ENCODE assay signal across 15 cellular contexts in genomic region chr6:56671160-56671559, GRCh38. TPM values are rescaled to one million over a fixed set of nuclear protein-coding genes. Genes with fewer than 3 reads are reported as not detected.
DNase-seq lines count a peak whose midpoint lies in the region; ATAC-seq, FAIRE-seq and TF ChIP-seq lines count a peak whose summit lies in the region.
"Had no signal": no experiment of that assay in that cellular context is flagged by ENCODE, and none has a peak within 500 bp of the region (broad histone marks: within the 10 kb centered on the region; RNA-seq: fewer than 3 reads in every experiment).

No MANE protein-coding gene starts in this region.

- DNase-seq in GM18507 (ENCODE audit: extremely low spot score, insufficient read length, low read depth) (no peak), PC-3 (peak; percentile 50), epithelial cell of prostate (ENCODE audit: low read depth, low spot score) (no peak), small intestine (peak; percentile 21), kidney glomerular epithelial cell (lab: John Stamatoyannopoulos, UW) (no peak)
- no peak for DNase-seq in stimulated activated naive CD8-positive, alpha-beta T cell treated with anti-CD3 and anti-CD28 coated beads, Interleukin-15, Interleukin-2, amounts not matched to agents 100 U/mL and 50 U/mL, for 24 hours
- DNase-seq: activated T-cell treated with anti-CD3 and anti-CD28 coated beads, Interleukin-2, amount 50 U/mL, for 1 hour; IMR-90; mesenchymal stem cell; NCI-H1930 had no signal

- H3K4me1 ChIP-seq in PC-3 (ENCODE audit: insufficient read depth, low read length): peaks cover 21% of the 10 kb centered on the region
- peaks cover 0 to 3% of the 10 kb centered on the region in 2 donors for H3K4me1 ChIP-seq in small intestine (ENCODE audit: control insufficient read depth in 2 of 2, insufficient read depth in 1 of 2, low read depth in 1 of 2, low read length in 1 of 2)
- H3K4me1 ChIP-seq: parathyroid adenoma had no signal

- H3F3A ChIP-seq in PC-3 (ENCODE audit: low read length, unreplicated experiment): no peaks in the 10 kb centered on the region

- WGBS in small intestine, 3 donors: 5 to 56% (median 29%) methylated on average over 1 of the region's 1 CpG

- POLR2A ChIA-PET in PC-3 (lab: Charles Lee; ENCODE audit: unreplicated experiment): no interaction called here

- no peak overlapping the region for H3K4me2 ChIP-seq in PC-3 (ENCODE audit: low read length)

- FAIRE-seq in GM18507 (lab: Jason Lieb, UNC) (peak; percentile 12), small intestine (lab: Jason Lieb, UNC) (no peak)

- no peaks in the 10 kb centered on the region; the same call in 1 of the 2 replicates for H3K79me2 ChIP-seq in PC-3 (ENCODE audit: low read length)

- H2AFZ ChIP-seq in PC-3 (ENCODE audit: low read length): no peak overlapping the region
- H2AFZ ChIP-seq: parathyroid adenoma had no signal

- no peaks in the 10 kb centered on the region for H3K9me3 ChIP-seq in PC-3 (ENCODE audit: low read length)
- H3K9me3 ChIP-seq in small intestine (ENCODE audit: control insufficient read depth, low read depth): no peaks in the 10 kb centered on the region

- H3K4me3 ChIP-seq in PC-3 (ENCODE audit: low read length): no peak overlapping the region
- no peak overlapping the region for H3K4me3 ChIP-seq in small intestine (ENCODE audit: low read depth in 1 of 2, low read length in 2 of 2)

- CTCF ChIA-PET in PC-3 (lab: Charles Lee): interaction anchor here (1.0 kb wide), 1 partner anchor 33 kb away, joined by 3 read pairs; no protein-coding TSS in a partner anchor

- intact Hi-C loops in PC-3 (cut with micrococcal nuclease): loop anchor here (1.0 kb wide), 2 partner anchors 28 kb away; no protein-coding TSS in a partner anchor

- TF ChIP-seq CTCF in PC-3 (conservative IDR thresholded peaks at IDR 0.05; ENCODE audit: low read depth, low read length): peak; percentile 60

- H3K27ac ChIP-seq in PC-3 (ENCODE audit: low read length) (no peak overlapping the region), epithelial cell of prostate (peak overlapping the region; percentile 33), small intestine (ENCODE audit: low read depth in 1 of 2, low read length in 1 of 2) (no peak overlapping the region)
- H3K27ac ChIP-seq: parathyroid adenoma had no signal

- H3K36me3 ChIP-seq in PC-3 (ENCODE audit: low read depth, low read length) (no peaks in the 10 kb centered on the region), small intestine (ENCODE audit: control insufficient read depth in 2 of 2, insufficient read depth in 2 of 2, low read length in 2 of 2) (peaks cover 0 to 4% of the 10 kb centered on the region in 2 donors)

- H3K27me3 ChIP-seq in PC-3 (ENCODE audit: low read length) (no peaks in the 10 kb centered on the region), small intestine (ENCODE audit: control insufficient read depth in 2 of 2, insufficient read depth in 2 of 2, low read length in 2 of 2) (no peaks in the 10 kb centered on the region)

- ATAC-seq in PC-3: peak; percentile 68; the same call in 1 of the 2 replicates
- no peak for ATAC-seq in GM18867 (IDR thresholded peaks at IDR 0.05; ENCODE audit: unreplicated experiment)
- no peak for ATAC-seq in HG03095 (IDR thresholded peaks at IDR 0.05; ENCODE audit: unreplicated experiment)
- no peak for ATAC-seq in stimulated activated naive CD8-positive, alpha-beta T cell treated with anti-CD3 and anti-CD28 coated beads, Interleukin-15, Interleukin-2, amounts not matched to agents 100 U/mL and 50 U/mL, for 24 hours
- ATAC-seq: activated CD4-positive, CD25-positive, alpha-beta regulatory T cell treated with anti-CD3 and anti-CD28 coated beads, Interleukin-2, amount 50 U/mL, for 24 hours; stimulated activated effector memory CD8-positive, alpha-beta T cell treated with anti-CD3 and anti-CD28 coated beads, Interleukin-12 subunit alpha, Interleukin-12 subunit beta, amount 100 ng/mL, for 72 hours had no signal

- H4K20me1 ChIP-seq in PC-3 (ENCODE audit: low read length): no peaks in the 10 kb centered on the region

- no TSS peak for BruUV-seq in PC-3 (replicated peaks; lab: Mats Ljungman, UMichigan)

- H3K9ac ChIP-seq in PC-3 (ENCODE audit: low read length): no peak overlapping the region
- H3K9ac ChIP-seq: parathyroid adenoma had no signal

- no peaks in the 10 kb centered on the region for H3K9me2 ChIP-seq in PC-3 (replicated peaks; ENCODE audit: low read length)

RNA-seq across cellular contexts. Expression of gene DST, which starts 28.5 kb away (rescaled TPM):
- 81.5 and 90.8 TPM in 2 replicates for total RNA-seq in PC-3 (2014; rRNA removed)
- polyA plus RNA-seq in small intestine: 10 to 100 TPM; 40.5 to 80.5 (median 75.8) TPM

Comparison
In these comparisons a context has a peak if more than half of its experiments do, and no peak if none do; other contexts are left out.
1. DNase-seq: peak in PC-3 (single experiment) and small intestine (single experiment); none in GM18507 (single experiment), epithelial cell of prostate (single experiment), kidney glomerular epithelial cell (single experiment) and stimulated activated naive CD8-positive, alpha-beta T cell treated with anti-CD3 and anti-CD28 coated beads, Interleukin-15, Interleukin-2, amounts not matched to agents 100 U/mL and 50 U/mL, for 24 hours (single experiment).